In genomic region chr17:45319239-45319703, GRCh38 we compare ENCODE assay signal across 13 cellular contexts. TPM values are rescaled to one million over a fixed set of nuclear protein-coding genes. Genes with fewer than 3 reads are reported as not detected.
DNase-seq lines count a peak whose midpoint lies in the region; ATAC-seq and TF ChIP-seq lines count a peak whose summit lies in the region.
"Had no signal": no experiment of that assay in that cellular context is flagged by ENCODE, and none has a peak within 500 bp of the region (broad histone marks: within the 10 kb centered on the region; RNA-seq: fewer than 3 reads in every experiment).

No MANE protein-coding gene starts in this region.

- no peak overlapping the region for H3K9ac ChIP-seq in fibroblast of lung (ENCODE audit: insufficient read depth, low read length)

- H3K9me3 ChIP-seq in fibroblast of lung (ENCODE audit: control insufficient read depth, insufficient read depth, low read depth, low read length) (no peaks in the 10 kb centered on the region), sigmoid colon (no peaks in the 10 kb centered on the region)
- H3K9me3 ChIP-seq: tibial nerve had no signal

- no peak overlapping the region for H3K4me2 ChIP-seq in fibroblast of lung (ENCODE audit: extremely low read depth, insufficient read depth, low read length)

- no peak for TF ChIP-seq POLR2A in sigmoid colon (IDR thresholded peaks at IDR 0.05)

- intact Hi-C loops in sigmoid colon (cut with DNase I): loop anchor here (2.0 to 5.0 kb wide), 3 partner anchors 36 to 172 kb away; partner anchors contain the start of genes FMNL1 and HEXIM1

- ATAC-seq in GM19035 (IDR thresholded peaks at IDR 0.05; ENCODE audit: unreplicated experiment) (no peak), HG02798 (IDR thresholded peaks at IDR 0.05; ENCODE audit: poor library complexity, unreplicated experiment) (no peak)
- ATAC-seq: right cardiac atrium had no signal

- WGBS in sigmoid colon, 2 donors: 19 to 65% methylated on average over 5 of the region's 5 CpGs

- TF ChIP-seq EP300 in sigmoid colon (IDR thresholded peaks at IDR 0.05): peak in 1 of 4 donors; percentile 20

- H2AFZ ChIP-seq in fibroblast of lung (ENCODE audit: low read length): no peak overlapping the region

- peak; percentile 49 for DNase-seq in DMS53 (lab: John Stamatoyannopoulos, UW)
- no peak for DNase-seq in DMS53 treated with DMSO at 0.1 percent for 48 hours (lab: John Stamatoyannopoulos, UW; ENCODE audit: unreplicated experiment)
- peak; percentile 70 for DNase-seq in SW480 (ENCODE audit: low spot score)
- peak; percentile 51 to 82 for DNase-seq in fibroblast of lung (ENCODE audit: low read depth in 2 of 2)
- no peak for DNase-seq in sigmoid colon
- DNase-seq in effector CD8-positive, alpha-beta T cell (lab: John Stamatoyannopoulos, UW): no peak
- DNase-seq: 8988T; activated CD4-positive, alpha-beta T cell treated with anti-CD3 and anti-CD28 coated beads for 48 hours; NCI-H2171 had no signal

- TF ChIP-seq CTCF in fibroblast of lung (conservative IDR thresholded peaks at IDR 0.05 in 1 of 2, IDR thresholded peaks at IDR 0.05 in 1 of 2; ENCODE audit: low read depth in 1 of 2, low read length in 2 of 2) (no peak), sigmoid colon (IDR thresholded peaks at IDR 0.05) (no peak)

- H3K79me2 ChIP-seq in fibroblast of lung (ENCODE audit: control insufficient read depth, insufficient read depth, low read length): peaks cover 21% of the 10 kb centered on the region

- H3K4me1 ChIP-seq in fibroblast of lung (ENCODE audit: control insufficient read depth, extremely low read depth, insufficient read depth, low read length) (peaks cover 32% of the 10 kb centered on the region), sigmoid colon (peaks cover 2 to 68% (median 53%) of the 10 kb centered on the region in 4 donors)

- H3K27ac ChIP-seq in fibroblast of lung (ENCODE audit: insufficient read depth, low read length) (no peak overlapping the region), sigmoid colon (peak overlapping the region in 3 of 4 donors; percentile 96 to 98 (median 98))
- H3K27ac ChIP-seq: tibial nerve had no signal

- H3K4me3 ChIP-seq in fibroblast of lung (replicated peaks in 1 of 4; ENCODE audit: control extremely low read depth in 1 of 4, insufficient read depth in 1 of 4, low read depth in 3 of 4, low read length in 4 of 4): no peak overlapping the region
- no peak overlapping the region for H3K4me3 ChIP-seq in sigmoid colon
- H3K4me3 ChIP-seq: tibial nerve had no signal

- no peaks in the 10 kb centered on the region for H4K20me1 ChIP-seq in fibroblast of lung (ENCODE audit: control insufficient read depth, extremely low read depth, insufficient read depth, low read length)

- H3K36me3 ChIP-seq in fibroblast of lung (ENCODE audit: control insufficient read depth, insufficient read depth, low read length): no peaks in the 10 kb centered on the region
- H3K36me3 ChIP-seq in sigmoid colon: no peaks in the 10 kb centered on the region
- H3K36me3 ChIP-seq: tibial nerve had no signal

- H3K27me3 ChIP-seq in fibroblast of lung (ENCODE audit: control insufficient read depth, insufficient read depth, low read length) (no peaks in the 10 kb centered on the region), sigmoid colon (no peaks in the 10 kb centered on the region)
- H3K27me3 ChIP-seq: tibial nerve had no signal

RNA-seq across cellular contexts. Expression of gene MAP3K14, which starts 2.5 kb away (rescaled TPM):
- total RNA-seq in fibroblast of lung: 3.6 TPM in 2 replicates
- polyA plus RNA-seq in fibroblast of lung: 3.9 and 5.2 TPM in 2 replicates
- 3.8 and 5.8 TPM in 2 replicates for polyA plus RNA-seq in fibroblast of lung (2012)
- polyA minus RNA-seq in fibroblast of lung (ENCODE audit: low replicate concordance): 3.6 and 6.0 TPM in 2 replicates
- total RNA-seq in sigmoid colon: 10 to 100 TPM in 3 of 4 donors, 1 to 10 TPM in 1; 9.2 to 28.5 (median 14.1) TPM
- 10 to 100 TPM in 1 of 3 donors, 1 to 10 TPM in 2; 7.2 to 20.8 (median 9.0) TPM for polyA plus RNA-seq in sigmoid colon

RNA-seq across cellular contexts. Expression of gene SPATA32, which starts 57.4 kb away (rescaled TPM):
- not detected in 2 replicates for total RNA-seq in fibroblast of lung
- not detected in 2 replicates for polyA plus RNA-seq in fibroblast of lung
- polyA plus RNA-seq in fibroblast of lung (2012): not detected in 2 replicates
- polyA minus RNA-seq in fibroblast of lung (ENCODE audit: low replicate concordance): not detected in 2 replicates
- total RNA-seq in sigmoid colon: not detected
- polyA plus RNA-seq in sigmoid colon: under 1 TPM in 1 of 3 donors, not detected in 2; 0.07 TPM
- total RNA-seq: right cardiac atrium, tibial nerve had no signal
- polyA plus RNA-seq: right cardiac atrium had no signal

Comparison
In these comparisons a context has a peak if more than half of its experiments do, and no peak if none do; other contexts are left out.
1. DNase-seq: peak in DMS53 (single experiment), SW480 (single experiment) and fibroblast of lung (2 of 2); none in DMS53 treated with DMSO at 0.1 percent for 48 hours (single experiment), sigmoid colon (single experiment) and effector CD8-positive, alpha-beta T cell (single experiment).